In genomic region chr4:128159967-128160366, GRCh38 we compare ENCODE assay signal across 14 cellular contexts.
DNase-seq lines count a peak whose midpoint lies in the region; TF ChIP-seq lines count a peak whose summit lies in the region.
"Had no signal": no experiment of that assay in that cellular context is flagged by ENCODE, and none has a peak within 500 bp of the region (broad histone marks: within the 10 kb centered on the region; RNA-seq: fewer than 3 reads in every experiment).

No MANE protein-coding gene starts in this region.

- no peaks in the 10 kb centered on the region for H3K27me3 Mint-ChIP-seq in endothelial cell (ENCODE audit: unreplicated experiment)
- H3K27me3 Mint-ChIP-seq: activated CD4-positive, alpha-beta memory T cell treated with anti-CD3 and anti-CD28 coated beads for 36 hours; CD4-positive, alpha-beta T cell had no signal

- no peak overlapping the region for H3K4me3 Mint-ChIP-seq in endothelial cell (ENCODE audit: unreplicated experiment)
- H3K4me3 Mint-ChIP-seq: activated CD4-positive, alpha-beta memory T cell treated with anti-CD3 and anti-CD28 coated beads for 36 hours; CD4-positive, alpha-beta T cell; T-helper 1 cell treated with Interleukin-12 subunit alpha and Interleukin-12 subunit beta and Interleukin-4 antibody, amounts not matched to agents 30 μg/mL and 1 μg/mL, for 36 hours had no signal

- H3K4me1 Mint-ChIP-seq in endothelial cell (ENCODE audit: unreplicated experiment), result peaks cover 14% of the 10 kb centered on the region

- no peak overlapping the region for H3K4me3 ChIP-seq in HFF-Myc (replicated peaks; ENCODE audit: low read depth, low read length)
- H3K4me3 ChIP-seq: lung, skin epidermis had no signal

- no peaks in the 10 kb centered on the region for H3K9me3 Mint-ChIP-seq in endothelial cell (ENCODE audit: unreplicated experiment)
- H3K9me3 Mint-ChIP-seq: activated CD4-positive, alpha-beta memory T cell treated with anti-CD3 and anti-CD28 coated beads for 36 hours; CD4-positive, alpha-beta T cell; T-helper 1 cell treated with Interleukin-12 subunit alpha and Interleukin-12 subunit beta and Interleukin-4 antibody, amounts not matched to agents 30 μg/mL and 1 μg/mL, for 36 hours had no signal

- DNase-seq in HFF-Myc (ENCODE audit: extremely low read depth, low read depth) (peak; percentile 30), SW 1271 (lab: John Stamatoyannopoulos, UW) (peak; percentile 0 to 9), fibroblast of gingiva (ENCODE audit: low read depth) (peak; percentile 84), pulmonary artery endothelial cell (ENCODE audit: low read depth, low spot score) (peak; percentile 24), T-helper 9 cell (no peak), endothelial cell (ENCODE audit: low spot score) (no peak), SHP77 (lab: John Stamatoyannopoulos, UW) (no peak), NCI-H2196 (lab: John Stamatoyannopoulos, UW; ENCODE audit: unreplicated experiment) (no peak)
- DNase-seq: activated CD4-positive, alpha-beta memory T cell treated with anti-CD3 and anti-CD28 coated beads for 36 hours; activated effector memory CD4-positive, alpha-beta T cell treated with Interleukin-2 at 50 U/mL for 16 hours; CD4-positive, alpha-beta T cell had no signal

- peaks cover 13% of the 10 kb centered on the region for H3K36me3 Mint-ChIP-seq in endothelial cell (ENCODE audit: low read depth, unreplicated experiment)

- no peak overlapping the region for H3K27ac Mint-ChIP-seq in endothelial cell (ENCODE audit: unreplicated experiment)
- H3K27ac Mint-ChIP-seq: activated CD4-positive, alpha-beta memory T cell treated with anti-CD3 and anti-CD28 coated beads for 36 hours; CD4-positive, alpha-beta T cell; T-helper 1 cell treated with Interleukin-12 subunit alpha and Interleukin-12 subunit beta and Interleukin-4 antibody, amounts not matched to agents 30 μg/mL and 1 μg/mL, for 36 hours had no signal

- TF ChIP-seq CTCF in HFF-Myc (IDR thresholded peaks at IDR 0.05; ENCODE audit: low read depth, low read length, missing control alignments), result no peak
- TF ChIP-seq CTCF in endothelial cell (IDR thresholded peaks at IDR 0.05; ENCODE audit: unreplicated experiment), result no peak

Comparison
In these comparisons a context has a peak if more than half of its experiments do, and no peak if none do; other contexts are left out.
1. DNase-seq: peak in HFF-Myc (single experiment), SW 1271 (2 of 2), fibroblast of gingiva (single experiment) and pulmonary artery endothelial cell (single experiment); none in T-helper 9 cell (single experiment), endothelial cell (single experiment), SHP77 (0 of 2) and NCI-H2196 (single experiment).